Comparison of ENCODE assay signal across 16 cellular contexts in the genomic region with DNA sequence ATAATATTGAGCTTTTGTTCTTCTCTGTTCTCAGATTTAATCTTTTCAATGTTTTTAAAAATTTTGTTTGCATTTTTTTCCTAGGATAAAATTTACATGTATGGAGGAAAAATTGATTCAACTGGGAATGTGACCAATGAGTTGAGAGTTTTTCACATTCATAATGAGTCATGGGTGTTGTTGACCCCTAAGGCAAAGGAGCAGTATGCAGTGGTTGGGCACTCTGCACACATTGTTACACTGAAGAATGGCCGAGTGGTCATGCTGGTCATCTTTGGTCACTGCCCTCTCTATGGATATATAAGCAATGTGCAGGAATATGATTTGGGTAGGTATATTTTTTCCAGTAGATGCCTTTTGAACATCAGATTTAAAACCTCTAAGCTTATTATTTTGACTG.
"Had no signal": no experiment of that assay in that cellular context is flagged by ENCODE, and none has a peak within 500 bp of the region (broad histone marks: within the 10 kb centered on the region; RNA-seq: fewer than 3 reads in every experiment).

No MANE protein-coding gene starts in this region.

- H3K4me1 ChIP-seq: tibial artery, uterus had no signal

- ATAC-seq: left lobe of liver; mucosa of descending colon; naive thymus-derived CD8-positive, alpha-beta T cell; stimulated activated effector memory CD8-positive, alpha-beta T cell treated with anti-CD3 and anti-CD28 coated beads, Interleukin-12 subunit alpha, Interleukin-12 subunit beta, amount 100 ng/mL, for 72 hours; WTC11 had no signal

- H3K36me3 ChIP-seq: uterus had no signal

- H3K27ac ChIP-seq: cardiac muscle cell, neutrophil, tibial artery, uterus had no signal

- FAIRE-seq: colon had no signal

- DNase-seq: activated CD4-positive, alpha-beta T cell treated with anti-CD3 and anti-CD28 coated beads, Interleukin-2, amount 10 ng/mL, durations not matched to agents 24 days and 14 days; activated naive CD4-positive, alpha-beta T cell; aorta; effector CD4-positive, alpha-beta T cell; glutamatergic neuron; immature natural killer cell; mucosa of descending colon; naive thymus-derived CD8-positive, alpha-beta T cell; tibial artery; uterus had no signal

- H3K4me3 ChIP-seq: cardiac muscle cell, mucosa of descending colon, tibial artery, uterus had no signal

- H3K9me3 ChIP-seq: mucosa of descending colon, neutrophil, tibial artery, uterus had no signal
